8 cellular contexts compared by ENCODE assay signal in the genomic region with DNA sequence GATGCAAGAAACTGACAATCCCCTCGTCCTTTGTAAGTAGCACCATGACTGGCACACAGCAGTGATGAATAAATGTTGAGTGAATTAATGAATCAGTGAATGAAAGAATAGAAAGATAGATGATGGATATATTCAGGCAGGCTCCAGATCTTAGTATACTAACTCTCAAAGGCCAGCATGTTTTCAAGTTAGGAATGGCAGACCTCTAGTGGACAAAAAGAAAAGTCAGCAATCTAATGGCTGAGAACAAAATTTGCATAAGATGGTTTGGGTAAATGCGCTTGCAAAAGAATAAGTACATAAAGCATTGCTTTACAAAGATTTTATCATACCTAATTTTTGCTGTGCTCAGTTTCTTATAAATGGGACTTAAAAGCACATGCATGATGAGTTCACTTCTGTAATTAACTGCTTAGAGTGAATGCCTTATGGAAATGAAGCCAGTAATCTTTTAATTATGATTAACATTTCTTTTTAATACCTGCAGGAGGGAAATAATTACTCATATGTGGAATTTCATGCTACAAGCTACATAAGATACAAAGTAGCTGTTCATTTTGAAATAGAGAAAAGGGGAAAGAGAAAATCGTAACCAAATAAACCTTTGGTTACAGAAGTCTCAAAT.
A peak's percentile ranks its signal among the peaks of the same experiment; 100 is the strongest.
DNase-seq lines count a peak whose midpoint lies in the region; TF ChIP-seq lines count a peak whose summit lies in the region.

No MANE protein-coding gene starts in this region.

- no peak overlapping the region for H3K27ac Mint-ChIP-seq in activated CD4-positive, alpha-beta T cell treated with anti-CD3 and anti-CD28 coated beads, Interleukin-2, amount 10 ng/mL, durations not matched to agents 7 days and 5 days
- no peak overlapping the region for H3K27ac Mint-ChIP-seq in neural crest cell (ENCODE audit: unreplicated experiment)

- H3K4me1 Mint-ChIP-seq in activated CD4-positive, alpha-beta T cell treated with anti-CD3 and anti-CD28 coated beads, Interleukin-2, amount 10 ng/mL, durations not matched to agents 7 days and 5 days = peaks cover 19% of the 10 kb centered on the region
- H3K4me1 Mint-ChIP-seq in neural crest cell = peaks cover 15% of the 10 kb centered on the region

- peak; percentile 89 for TF ChIP-seq CTCF in fibroblast of mammary gland (conservative IDR thresholded peaks at IDR 0.05; ENCODE audit: control insufficient read depth, insufficient read depth, low read depth, low read length)
- peak; percentile 80 for TF ChIP-seq CTCF in neural crest cell (conservative IDR thresholded peaks at IDR 0.05)

- no peak overlapping the region for H3K4me3 Mint-ChIP-seq in activated CD4-positive, alpha-beta T cell treated with anti-CD3 and anti-CD28 coated beads, Interleukin-2, amount 10 ng/mL, durations not matched to agents 7 days and 5 days
- no peak overlapping the region for H3K4me3 Mint-ChIP-seq in neural crest cell

- H3K27me3 Mint-ChIP-seq in activated CD4-positive, alpha-beta T cell treated with anti-CD3 and anti-CD28 coated beads, Interleukin-2, amount 10 ng/mL, durations not matched to agents 7 days and 5 days = no peaks in the 10 kb centered on the region
- H3K27me3 Mint-ChIP-seq in neural crest cell (ENCODE audit: low read depth) = peaks cover 2% of the 10 kb centered on the region

- CTCF ChIA-PET in activated CD4-positive, alpha-beta T cell treated with anti-CD3 and anti-CD28 coated beads, Interleukin-2, amount 10 ng/mL, durations not matched to agents 7 days and 5 days (lab: Charles Lee) = interaction anchor here (0.9 to 2.5 kb wide), 5 partner anchors 9 to 208 kb away, joined by 3 to 15 read pairs (median 3); no protein-coding TSS in a partner anchor

- H3K4me3 ChIP-seq in fibroblast of mammary gland (ENCODE audit: control insufficient read depth, low read depth, low read length) = no peak overlapping the region

- H3K36me3 Mint-ChIP-seq in activated CD4-positive, alpha-beta T cell treated with anti-CD3 and anti-CD28 coated beads, Interleukin-2, amount 10 ng/mL, durations not matched to agents 7 days and 5 days (ENCODE audit: low read depth) = no peaks in the 10 kb centered on the region
- no peaks in the 10 kb centered on the region for H3K36me3 Mint-ChIP-seq in neural crest cell (ENCODE audit: low read depth)

- H3K9me3 Mint-ChIP-seq in activated CD4-positive, alpha-beta T cell treated with anti-CD3 and anti-CD28 coated beads, Interleukin-2, amount 10 ng/mL, durations not matched to agents 7 days and 5 days = no peaks in the 10 kb centered on the region
- H3K9me3 Mint-ChIP-seq in neural crest cell = no peaks in the 10 kb centered on the region

- POLR2A ChIA-PET in activated CD4-positive, alpha-beta T cell treated with anti-CD3 and anti-CD28 coated beads, Interleukin-2, amount 10 ng/mL, durations not matched to agents 7 days and 5 days (lab: Charles Lee) = no interaction called here

- peak; percentile 33 for DNase-seq in activated CD4-positive, alpha-beta T cell treated with anti-CD3 and anti-CD28 coated beads, Interleukin-2, amount 10 ng/mL, durations not matched to agents 7 days and 5 days
- DNase-seq in activated CD4-positive, alpha-beta T cell treated with anti-CD3 and anti-CD28 coated beads for 1 hour = no peak
- DNase-seq in H4 (ENCODE audit: low spot score) (peak; percentile 35), LoVo (ENCODE audit: low spot score) (peak; percentile 57), SKM-1 treated with dmso at 0.1 percent for 144 hours (lab: John Stamatoyannopoulos, UW; ENCODE audit: unreplicated experiment) (peak; percentile 53), fibroblast of mammary gland (ENCODE audit: low read depth) (peak; percentile 50), neural crest cell (ENCODE audit: low read depth, low spot score) (no peak), GM19238 (ENCODE audit: insufficient read length, low spot score) (no peak)

Comparison
In these comparisons a context has a peak if more than half of its experiments do, and no peak if none do; other contexts are left out.
1. DNase-seq: peak in activated CD4-positive, alpha-beta T cell treated with anti-CD3 and anti-CD28 coated beads, Interleukin-2, amount 10 ng/mL, durations not matched to agents 7 days and 5 days (single experiment), H4 (single experiment), LoVo (single experiment), SKM-1 treated with dmso at 0.1 percent for 144 hours (single experiment) and fibroblast of mammary gland (single experiment); none in activated CD4-positive, alpha-beta T cell treated with anti-CD3 and anti-CD28 coated beads for 1 hour (single experiment), neural crest cell (single experiment) and GM19238 (single experiment).